Comparison of ENCODE assay signal across 14 cellular contexts in genomic region chr17:76570457-76570856, GRCh38. TPM values are rescaled to one million over a fixed set of nuclear protein-coding genes. Genes with fewer than 3 reads are reported as not detected.
"Had no signal": no experiment of that assay in that cellular context is flagged by ENCODE, and none has a peak within 500 bp of the region (broad histone marks: within the 10 kb centered on the region; RNA-seq: fewer than 3 reads in every experiment).

No MANE protein-coding gene starts in this region.

- H3K27me3 ChIP-seq: cardiac muscle cell, left lung, transverse colon had no signal

- H3K4me3 Mint-ChIP-seq: activated naive CD4-positive, alpha-beta T cell treated with anti-CD3 and anti-CD28 coated beads, Interleukin-2, amount 10 ng/mL, durations not matched to agents 7 days and 5 days; naive thymus-derived CD8-positive, alpha-beta T cell had no signal

- DNase-seq: activated CD4-positive, alpha-beta T cell treated with anti-CD3 and anti-CD28 coated beads, Interleukin-2, amount 50 U/mL, for 48 hours; activated CD4-positive, CD25-positive, alpha-beta regulatory T cell treated with anti-CD3 and anti-CD28 coated beads, Interleukin-2, amount 50 U/mL, for 72 hours; activated naive CD4-positive, alpha-beta T cell treated with anti-CD3 and anti-CD28 coated beads, Interleukin-2, amount 10 ng/mL, durations not matched to agents 7 days and 5 days; erythroblast; left lung; mesenchymal stem cell; naive thymus-derived CD8-positive, alpha-beta T cell; stimulated activated CD4-positive, alpha-beta T cell treated with anti-CD3 and anti-CD28 coated beads, Interleukin-12 subunit alpha, Interleukin-12 subunit beta, amount 100 ng/mL, for 4 hours; stimulated activated CD4-positive, alpha-beta T cell treated with anti-CD3 and anti-CD28 coated beads, Interleukin-2, amount 100 ng/mL, for 24 hours; T1000; transverse colon had no signal

- H3K9me3 ChIP-seq: left lung, psoas muscle, transverse colon had no signal

- H3K4me3 ChIP-seq: cardiac muscle cell, left lung, psoas muscle, transverse colon had no signal

- H3K36me3 ChIP-seq: cardiac muscle cell, transverse colon had no signal

- H3K27ac ChIP-seq: cardiac muscle cell, left lung, transverse colon had no signal

- H3K9me3 Mint-ChIP-seq: activated naive CD4-positive, alpha-beta T cell treated with anti-CD3 and anti-CD28 coated beads, Interleukin-2, amount 10 ng/mL, durations not matched to agents 7 days and 5 days; activated T-helper 2 cell treated with anti-CD3 and anti-CD28 coated beads, Interferon-gamma antibody, Interleukin-2, Interleukin-4, amounts not matched to agents 10 μg/mL and 5 μg/mL and 100 μg/mL, durations not matched to agents 14 hours and 24 hours and 36 hours; naive thymus-derived CD8-positive, alpha-beta T cell had no signal

- ATAC-seq: naive thymus-derived CD8-positive, alpha-beta T cell had no signal

- H3K27ac Mint-ChIP-seq: activated naive CD4-positive, alpha-beta T cell treated with anti-CD3 and anti-CD28 coated beads, Interleukin-2, amount 10 ng/mL, durations not matched to agents 7 days and 5 days; activated T-helper 2 cell treated with anti-CD3 and anti-CD28 coated beads, Interferon-gamma antibody, Interleukin-2, Interleukin-4, amounts not matched to agents 10 μg/mL and 5 μg/mL and 100 μg/mL, durations not matched to agents 14 hours and 24 hours and 36 hours had no signal

RNA-seq across cellular contexts. Expression of gene PRCD, which starts 30.6 kb away (rescaled TPM):
- total RNA-seq: activated T-helper 2 cell treated with anti-CD3 and anti-CD28 coated beads, Interferon-gamma antibody, Interleukin-2, Interleukin-4, amounts not matched to agents 10 μg/mL and 5 μg/mL and 100 μg/mL, durations not matched to agents 14 hours and 24 hours and 36 hours had no signal

RNA-seq across cellular contexts. Expression of gene CYGB, which starts 32.9 kb away (rescaled TPM):
- total RNA-seq: activated T-helper 2 cell treated with anti-CD3 and anti-CD28 coated beads, Interferon-gamma antibody, Interleukin-2, Interleukin-4, amounts not matched to agents 10 μg/mL and 5 μg/mL and 100 μg/mL, durations not matched to agents 14 hours and 24 hours and 36 hours had no signal
